20 cellular contexts compared by ENCODE assay signal in the genomic region with DNA sequence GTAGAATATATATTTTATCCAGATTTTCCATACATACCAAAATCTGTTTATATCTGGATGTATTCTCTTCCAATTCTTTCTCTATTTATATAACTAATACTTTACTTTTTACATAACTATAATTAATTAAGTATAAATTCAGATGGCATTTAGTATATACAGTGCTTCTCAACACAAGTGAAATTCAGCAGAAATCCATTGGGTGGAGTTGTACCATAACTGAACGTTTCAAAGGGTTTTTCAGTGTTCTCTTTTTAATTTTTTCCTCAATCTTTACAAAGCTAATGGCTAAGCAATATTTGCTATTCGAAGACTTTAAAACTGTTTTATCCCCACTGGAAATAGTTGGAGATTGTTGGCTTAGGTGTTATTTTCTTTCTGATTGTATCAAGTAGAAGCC. TPM values are rescaled to one million over a fixed set of nuclear protein-coding genes. Genes with fewer than 3 reads are reported as not detected.
DNase-seq lines count a peak whose midpoint lies in the region; ATAC-seq, FAIRE-seq and TF ChIP-seq lines count a peak whose summit lies in the region.
"Had no signal": no experiment of that assay in that cellular context is flagged by ENCODE, and none has a peak within 500 bp of the region (broad histone marks: within the 10 kb centered on the region; RNA-seq: fewer than 3 reads in every experiment).

No MANE protein-coding gene starts in this region.

- ATAC-seq in PC-3, result peak; percentile 37; the same call in 1 of the 2 replicates
- ATAC-seq: activated CD8-positive, alpha-beta T cell treated with anti-CD3 and anti-CD28 coated beads, Interleukin-2, amount 10 ng/mL, durations not matched to agents 7 days and 5 days; activated naive CD8-positive, alpha-beta T cell treated with anti-CD3 and anti-CD28 coated beads, Interleukin-2, amount 50 U/mL, for 24 hours; K562; left cardiac atrium; sciatic nerve had no signal

- no peak for TF ChIP-seq EP300 in sigmoid colon (IDR thresholded peaks at IDR 0.05)

- BruUV-seq in PC-3 (replicated peaks; lab: Mats Ljungman, UMichigan), result no TSS peak

- H2AFZ ChIP-seq in PC-3 (ENCODE audit: low read length), result no peak overlapping the region

- no peaks in the 10 kb centered on the region for H3K9me2 ChIP-seq in PC-3 (replicated peaks; ENCODE audit: low read length)

- H3K9me3 ChIP-seq in PC-3 (ENCODE audit: low read length) (no peaks in the 10 kb centered on the region), right atrium auricular region (no peaks in the 10 kb centered on the region), sigmoid colon (no peaks in the 10 kb centered on the region)
- H3K9me3 ChIP-seq: BLaER1 treated with 17β-estradiol and CSF1 and Interleukin-3, amounts not matched to agents 10 nM and 100 nM had no signal

- H3K4me1 ChIP-seq in PC-3 (ENCODE audit: insufficient read depth, low read length) (no peaks in the 10 kb centered on the region), right atrium auricular region (no peaks in the 10 kb centered on the region), sigmoid colon (no peaks in the 10 kb centered on the region)
- H3K4me1 ChIP-seq: BLaER1 treated with 17β-estradiol and CSF1 and Interleukin-3, amounts not matched to agents 10 nM and 100 nM had no signal

- no peak overlapping the region for H3K27ac ChIP-seq in PC-3 (ENCODE audit: low read length)
- no peak overlapping the region for H3K27ac ChIP-seq in right atrium auricular region
- H3K27ac ChIP-seq in sigmoid colon, result no peak overlapping the region
- H3K27ac ChIP-seq: BLaER1 treated with 17β-estradiol and CSF1 and Interleukin-3, amounts not matched to agents 10 nM and 100 nM; WERI-Rb-1 had no signal

- DNase-seq in GM10266 (ENCODE audit: extremely low spot score) (no peak), PC-3 (peak; percentile 20), fibroblast of mammary gland (ENCODE audit: low read depth) (peak; percentile 1), right atrium auricular region (ENCODE audit: low spot score) (no peak), sigmoid colon (no peak)
- DNase-seq in stimulated activated CD4-positive, alpha-beta T cell treated with anti-CD3 and anti-CD28 coated beads, Interleukin-4, amount 100 ng/mL, for 1 hour, result no peak
- no peak for DNase-seq in activated CD4-positive, alpha-beta T cell treated with anti-CD3 and anti-CD28 coated beads, Interleukin-2, amount 50 U/mL, for 4 hours
- DNase-seq: activated CD8-positive, alpha-beta T cell treated with anti-CD3 and anti-CD28 coated beads, Interleukin-2, amount 10 ng/mL, durations not matched to agents 7 days and 5 days; activated naive CD8-positive, alpha-beta T cell treated with anti-CD3 and anti-CD28 coated beads, Interleukin-2, amount 50 U/mL, for 24 hours; DND-41; effector memory CD4-positive, alpha-beta T cell; left cardiac atrium; NCI-H1436 treated with DMSO at 0.1 percent for 48 hours; NCI-H226; stimulated activated CD4-positive, alpha-beta T cell treated with anti-CD3 and anti-CD28 coated beads, Interleukin-2, amount 100 ng/mL, for 24 hours; WERI-Rb-1 had no signal

- no peak overlapping the region for H3K4me2 ChIP-seq in PC-3 (ENCODE audit: low read length)
- H3K4me2 ChIP-seq: BLaER1 treated with 17β-estradiol and CSF1 and Interleukin-3, amounts not matched to agents 10 nM and 100 nM had no signal

- H3K27me3 ChIP-seq in PC-3 (ENCODE audit: low read length) (no peaks in the 10 kb centered on the region; the same call in 1 of the 2 replicates), right atrium auricular region (no peaks in the 10 kb centered on the region), sigmoid colon (no peaks in the 10 kb centered on the region)
- H3K27me3 ChIP-seq: BLaER1 treated with 17β-estradiol and CSF1 and Interleukin-3, amounts not matched to agents 10 nM and 100 nM had no signal

- no peak for TF ChIP-seq POLR2A in sigmoid colon (IDR thresholded peaks at IDR 0.05)

- no peak overlapping the region for H3K9ac ChIP-seq in PC-3 (ENCODE audit: low read length)
- H3K9ac ChIP-seq: BLaER1 treated with 17β-estradiol and CSF1 and Interleukin-3, amounts not matched to agents 10 nM and 100 nM had no signal

- H3K4me3 ChIP-seq in PC-3 (ENCODE audit: low read length), result no peak overlapping the region
- H3K4me3 ChIP-seq in fibroblast of mammary gland (ENCODE audit: control insufficient read depth, low read depth, low read length), result no peak overlapping the region
- no peak overlapping the region for H3K4me3 ChIP-seq in right atrium auricular region
- no peak overlapping the region for H3K4me3 ChIP-seq in sigmoid colon
- H3K4me3 ChIP-seq: BLaER1 treated with 17β-estradiol and CSF1 and Interleukin-3, amounts not matched to agents 10 nM and 100 nM; K562 had no signal

- peak; percentile 92 for FAIRE-seq in A204.1 (lab: Jason Lieb, UNC)
- FAIRE-seq: K562 had no signal

- H4K20me1 ChIP-seq in PC-3 (ENCODE audit: low read length), result no peaks in the 10 kb centered on the region
- H4K20me1 ChIP-seq: BLaER1 treated with 17β-estradiol and CSF1 and Interleukin-3, amounts not matched to agents 10 nM and 100 nM had no signal

- TF ChIP-seq CTCF in GM10266 (IDR thresholded peaks at IDR 0.05; ENCODE audit: control insufficient read depth, insufficient read depth, low read depth, missing control alignments), result peak; percentile 21
- TF ChIP-seq CTCF in PC-3 (conservative IDR thresholded peaks at IDR 0.05; ENCODE audit: low read depth, low read length), result peak; percentile 37; the same call in 1 of the 2 replicates
- TF ChIP-seq CTCF in fibroblast of mammary gland (conservative IDR thresholded peaks at IDR 0.05; ENCODE audit: control insufficient read depth, insufficient read depth, low read depth, low read length), result peak; percentile 9
- no peak for TF ChIP-seq CTCF in right atrium auricular region (IDR thresholded peaks at IDR 0.05)
- TF ChIP-seq CTCF in sigmoid colon (IDR thresholded peaks at IDR 0.05), result no peak

- H3F3A ChIP-seq in PC-3 (ENCODE audit: low read length, unreplicated experiment), result no peaks in the 10 kb centered on the region

- POLR2A ChIA-PET in PC-3 (lab: Charles Lee; ENCODE audit: unreplicated experiment), result no interaction called here

- H3K79me2 ChIP-seq in PC-3 (ENCODE audit: low read length), result no peaks in the 10 kb centered on the region

- H3K36me3 ChIP-seq in PC-3 (ENCODE audit: low read depth, low read length) (no peaks in the 10 kb centered on the region), right atrium auricular region (no peaks in the 10 kb centered on the region), sigmoid colon (no peaks in the 10 kb centered on the region)
- H3K36me3 ChIP-seq: BLaER1 treated with 17β-estradiol and CSF1 and Interleukin-3, amounts not matched to agents 10 nM and 100 nM; WERI-Rb-1 had no signal

- WGBS in sigmoid colon, 2 donors, result 43 to 54% methylated on average over 2 of the region's 2 CpGs

- CTCF ChIA-PET in PC-3 (lab: Charles Lee), result interaction anchor here (0.9 kb wide), 1 partner anchor 347 kb away, joined by 3 read pairs; no protein-coding TSS in a partner anchor

- intact Hi-C loops in PC-3 (cut with micrococcal nuclease), result no loop called here
- intact Hi-C loops in sigmoid colon (cut with DNase I), result no loop called here

RNA-seq across cellular contexts. Expression of a gene that starts 13.9 kb away (rescaled TPM):
- total RNA-seq in PC-3 (2014; rRNA removed) (1.0 TPM in 1 of 2 replicates, not detected in the other), right atrium auricular region (not detected), sigmoid colon (not detected)
- polyA plus RNA-seq in sigmoid colon, result not detected
- total RNA-seq: activated CD8-positive, alpha-beta T cell treated with anti-CD3 and anti-CD28 coated beads, Interleukin-2, amount 10 ng/mL, durations not matched to agents 7 days and 5 days; K562; left cardiac atrium had no signal
- polyA plus RNA-seq: K562 had no signal

Comparison
In these comparisons a context has a peak if more than half of its experiments do, and no peak if none do; other contexts are left out.
1. DNase-seq: peak in PC-3 (single experiment) and fibroblast of mammary gland (single experiment); none in GM10266 (single experiment), right atrium auricular region (single experiment), stimulated activated CD4-positive, alpha-beta T cell treated with anti-CD3 and anti-CD28 coated beads, Interleukin-4, amount 100 ng/mL, for 1 hour (single experiment), activated CD4-positive, alpha-beta T cell treated with anti-CD3 and anti-CD28 coated beads, Interleukin-2, amount 50 U/mL, for 4 hours (0 of 2) and sigmoid colon (single experiment).
2. CTCF ChIP-seq: peak in GM10266 (single experiment), PC-3 (single experiment) and fibroblast of mammary gland (single experiment); none in right atrium auricular region (0 of 2) and sigmoid colon (0 of 4).